8 cellular contexts compared by ENCODE assay signal in the genomic region with DNA sequence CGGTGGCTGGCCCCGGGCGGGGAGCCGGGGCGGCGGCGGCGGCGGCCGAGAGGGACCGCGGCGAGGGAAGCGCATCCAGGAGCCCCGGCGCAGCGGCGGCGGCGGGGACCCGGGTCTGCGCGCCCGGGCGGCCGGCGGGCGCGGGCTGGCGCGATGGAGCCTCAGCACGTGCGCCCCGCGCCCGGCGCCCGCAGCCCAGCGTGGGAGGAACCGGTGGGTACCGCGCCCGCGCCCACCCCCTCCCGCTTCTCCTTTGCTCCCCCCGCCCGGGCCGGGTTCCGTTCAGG. TPM values are rescaled to one million over a fixed set of nuclear protein-coding genes. Genes with fewer than 3 reads are reported as not detected.
DNase-seq lines count a peak whose midpoint lies in the region; ATAC-seq and TF ChIP-seq lines count a peak whose summit lies in the region.

No MANE protein-coding gene starts in this region.

- H3K27me3 ChIP-seq in HUES6 (ENCODE audit: control insufficient read depth, insufficient read depth, low read length), result peaks cover 68% of the 10 kb centered on the region
- peaks cover 90% of the 10 kb centered on the region for H3K27me3 ChIP-seq in neutrophil

- H3K27ac Mint-ChIP-seq in Calu3 (ENCODE audit: unreplicated experiment), result no peak overlapping the region
- peak overlapping the region; percentile 76 for H3K27ac Mint-ChIP-seq in dendritic cell treated with granulocyte-macrophage colony-stimulating factor and Interleukin-4, amounts not matched to agents 40 ng/mL and 50 ng/mL, for 4 days

- H3K4me3 ChIP-seq in HUES6 (ENCODE audit: low read depth, low read length), result peak overlapping the region; percentile 66
- peak overlapping the region; percentile 69 to 79 for H3K4me3 ChIP-seq in neutrophil (ENCODE audit: low read depth in 1 of 2, low read length in 1 of 2)

- BruUV-seq in Calu3 (replicated peaks; lab: Mats Ljungman, UMichigan), result no TSS peak

- no peak for ATAC-seq in HG03469 (IDR thresholded peaks at IDR 0.05; ENCODE audit: unreplicated experiment)
- no peak for ATAC-seq in HG03025 (IDR thresholded peaks at IDR 0.05; ENCODE audit: low FRiP score, unreplicated experiment)

- H3K27ac ChIP-seq in HUES6 (ENCODE audit: low read depth, low read length) (no peak overlapping the region), neutrophil (no peak overlapping the region)

- intact Hi-C loops in Calu3 (cut with micrococcal nuclease; ENCODE audit: unreplicated experiment), result loop anchor here (5.0 kb wide), 2 partner anchors 83 to 373 kb away; no protein-coding TSS in a partner anchor
- intact Hi-C loops in dendritic cell treated with granulocyte-macrophage colony-stimulating factor and Interleukin-4, amounts not matched to agents 40 ng/mL and 50 ng/mL, for 4 days (cut with micrococcal nuclease), result loop anchor here (1.0 to 10.0 kb wide), 3 partner anchors 9 to 978 kb away; a partner anchor contains a TSS

- peaks cover 9% of the 10 kb centered on the region for H3K4me1 Mint-ChIP-seq in Calu3 (ENCODE audit: low read depth, unreplicated experiment)
- H3K4me1 Mint-ChIP-seq in dendritic cell treated with granulocyte-macrophage colony-stimulating factor and Interleukin-4, amounts not matched to agents 40 ng/mL and 50 ng/mL, for 4 days (ENCODE audit: low read depth), result peaks cover 23% of the 10 kb centered on the region

- peak overlapping the region; percentile 79 for H3K9ac ChIP-seq in HUES6 (ENCODE audit: low read length)

- no peak for DNase-seq in Calu3
- no peak for DNase-seq in H4 (ENCODE audit: low spot score)
- DNase-seq in T-helper 2 cell, result no peak

- CTCF ChIA-PET in Calu3 (lab: Charles Lee), result no interaction called here

- H3K9me3 ChIP-seq in HUES6 (ENCODE audit: control insufficient read depth, insufficient read depth, low read depth, low read length) (peaks cover 8% of the 10 kb centered on the region; the same call in 1 of the 2 replicates), neutrophil (no peaks in the 10 kb centered on the region)

- peak overlapping the region; percentile 86 for H3K4me3 Mint-ChIP-seq in Calu3 (ENCODE audit: low read depth, unreplicated experiment)
- peak overlapping the region; percentile 92 for H3K4me3 Mint-ChIP-seq in dendritic cell treated with granulocyte-macrophage colony-stimulating factor and Interleukin-4, amounts not matched to agents 40 ng/mL and 50 ng/mL, for 4 days

- H3K9me3 Mint-ChIP-seq in Calu3 (ENCODE audit: low read depth, unreplicated experiment), result no peaks in the 10 kb centered on the region
- peaks cover 13% of the 10 kb centered on the region for H3K9me3 Mint-ChIP-seq in dendritic cell treated with granulocyte-macrophage colony-stimulating factor and Interleukin-4, amounts not matched to agents 40 ng/mL and 50 ng/mL, for 4 days

- no peaks in the 10 kb centered on the region for H3K27me3 Mint-ChIP-seq in Calu3 (ENCODE audit: unreplicated experiment)
- H3K27me3 Mint-ChIP-seq in dendritic cell treated with granulocyte-macrophage colony-stimulating factor and Interleukin-4, amounts not matched to agents 40 ng/mL and 50 ng/mL, for 4 days, result peaks cover 45% of the 10 kb centered on the region

- H3K36me3 Mint-ChIP-seq in Calu3 (ENCODE audit: insufficient read depth, unreplicated experiment), result peaks cover 42% of the 10 kb centered on the region
- H3K36me3 Mint-ChIP-seq in dendritic cell treated with granulocyte-macrophage colony-stimulating factor and Interleukin-4, amounts not matched to agents 40 ng/mL and 50 ng/mL, for 4 days (ENCODE audit: low read depth), result peaks cover 10% of the 10 kb centered on the region

- H3K36me3 ChIP-seq in HUES6 (ENCODE audit: control insufficient read depth, insufficient read depth, low read length) (no peaks in the 10 kb centered on the region), neutrophil (no peaks in the 10 kb centered on the region)

- no peak for TF ChIP-seq CTCF in Calu3 (IDR thresholded peaks at IDR 0.05; ENCODE audit: unreplicated experiment)
- no peak for TF ChIP-seq CTCF in neutrophil (IDR thresholded peaks at IDR 0.05)

- H3K4me1 ChIP-seq in HUES6 (ENCODE audit: control insufficient read depth, insufficient read depth, low read length), result peaks cover 10% of the 10 kb centered on the region
- peaks cover 15 to 18% of the 10 kb centered on the region in 2 experiments for H3K4me1 ChIP-seq in neutrophil (ENCODE audit: control insufficient read depth in 1 of 2, insufficient read depth in 1 of 2, low read depth in 1 of 2, low read length in 1 of 2)

RNA-seq across cellular contexts. Expression of a gene that starts 7.8 kb away (rescaled TPM):
- total RNA-seq in Calu3 (2022), result 18.9 and 19.1 TPM in 2 replicates
- 2.7 and 3.3 TPM in 2 replicates for total RNA-seq in H4 (2014; rRNA removed; shearing (Covaris generic))
